9 cellular contexts compared by ENCODE assay signal in the genomic region with DNA sequence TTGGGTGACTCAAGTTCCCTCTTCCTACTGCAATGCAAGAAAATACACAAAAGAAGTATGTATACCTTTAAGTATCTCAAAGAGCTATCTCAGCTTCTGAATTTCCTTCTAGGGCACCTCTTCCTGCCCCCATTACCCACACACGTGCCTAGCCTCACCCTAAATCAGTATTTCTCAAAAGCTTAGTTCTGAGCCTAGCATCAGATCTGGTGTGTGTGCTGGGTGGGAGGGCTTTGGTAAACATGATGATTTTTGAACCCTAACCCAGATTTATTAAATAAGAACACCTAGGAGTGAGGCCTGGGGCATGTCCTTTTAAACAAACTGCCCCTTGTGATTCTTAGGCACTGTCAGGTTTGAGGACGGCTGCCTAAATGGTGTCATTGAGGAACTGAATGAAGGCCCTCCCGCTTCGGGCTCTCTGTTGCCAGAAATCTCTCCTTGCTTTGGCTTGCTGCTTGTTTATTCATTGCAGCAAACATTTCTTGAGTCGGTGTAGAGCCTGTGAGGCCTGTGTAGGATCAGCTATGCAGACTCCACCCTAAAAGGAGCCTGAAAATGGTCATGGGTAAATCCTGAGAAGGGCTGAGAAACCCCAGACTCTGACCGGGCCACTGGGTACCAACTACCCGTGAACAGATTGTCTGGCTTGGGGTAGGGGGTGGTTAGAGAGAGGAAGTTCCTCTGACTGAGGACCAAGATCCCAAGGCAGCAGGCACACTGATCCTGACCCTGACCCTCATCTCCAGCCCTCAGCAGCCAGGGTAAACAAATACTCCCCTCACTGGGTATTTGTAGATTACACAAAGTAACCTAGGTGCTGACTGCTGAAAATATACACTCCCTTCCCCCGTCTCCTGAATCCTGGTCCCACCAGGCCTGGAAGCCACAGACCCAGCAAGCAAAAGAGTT. TPM values are rescaled to one million over a fixed set of nuclear protein-coding genes. Genes with fewer than 3 reads are reported as not detected.
DNase-seq lines count a peak whose midpoint lies in the region; TF ChIP-seq lines count a peak whose summit lies in the region.
"Had no signal": no experiment of that assay in that cellular context is flagged by ENCODE, and none has a peak within 500 bp of the region (broad histone marks: within the 10 kb centered on the region; RNA-seq: fewer than 3 reads in every experiment).

No MANE protein-coding gene starts in this region.

- H3K27me3 ChIP-seq in GM06990 (replicated peaks; ENCODE audit: control insufficient read depth, insufficient read depth, low read length), result no peaks in the 10 kb centered on the region

- no peak for DNase-seq in GM06990 (ENCODE audit: extremely low read depth, insufficient read length)
- DNase-seq in RPMI8226, result peak; percentile 26
- no peak for DNase-seq in epithelial cell of prostate (ENCODE audit: low read depth, low spot score)
- peak; percentile 48 for DNase-seq in renal cortical epithelial cell (ENCODE audit: low read depth)
- DNase-seq in NCI-H2171 (lab: John Stamatoyannopoulos, UW), result no peak
- DNase-seq in NCI-H1694 (lab: John Stamatoyannopoulos, UW), result no peak
- DNase-seq in 8988T, result no peak
- no peak for DNase-seq in ecto neural progenitor cell (ENCODE audit: low spot score)
- DNase-seq: effector CD8-positive, alpha-beta T cell had no signal

- no peaks in the 10 kb centered on the region for H3K36me3 ChIP-seq in GM06990 (ENCODE audit: control insufficient read depth, insufficient read depth, low read length)

- TF ChIP-seq CTCF in GM06990 (IDR thresholded peaks at IDR 0.05; ENCODE audit: insufficient read depth, low read length, poor library complexity, severe bottlenecking), result no peak

- H3K27ac ChIP-seq in epithelial cell of prostate, result peak overlapping the region; percentile 88

- H3K4me3 ChIP-seq in GM06990 (replicated peaks; ENCODE audit: low read depth, low read length), result peak overlapping the region; percentile 34

RNA-seq across cellular contexts. Expression of a gene that starts 3.0 kb away (rescaled TPM):
- total RNA-seq in renal cortical epithelial cell, result 13.9 and 14.6 TPM in 2 replicates

Comparison
In these comparisons a context has a peak if more than half of its experiments do, and no peak if none do; other contexts are left out.
1. DNase-seq: peak in RPMI8226 (single experiment) and renal cortical epithelial cell (single experiment); none in GM06990 (single experiment), epithelial cell of prostate (single experiment), NCI-H2171 (single experiment), NCI-H1694 (single experiment), 8988T (single experiment) and ecto neural progenitor cell (single experiment).